ENCODE assay signal across 13 cellular contexts in the genomic region with DNA sequence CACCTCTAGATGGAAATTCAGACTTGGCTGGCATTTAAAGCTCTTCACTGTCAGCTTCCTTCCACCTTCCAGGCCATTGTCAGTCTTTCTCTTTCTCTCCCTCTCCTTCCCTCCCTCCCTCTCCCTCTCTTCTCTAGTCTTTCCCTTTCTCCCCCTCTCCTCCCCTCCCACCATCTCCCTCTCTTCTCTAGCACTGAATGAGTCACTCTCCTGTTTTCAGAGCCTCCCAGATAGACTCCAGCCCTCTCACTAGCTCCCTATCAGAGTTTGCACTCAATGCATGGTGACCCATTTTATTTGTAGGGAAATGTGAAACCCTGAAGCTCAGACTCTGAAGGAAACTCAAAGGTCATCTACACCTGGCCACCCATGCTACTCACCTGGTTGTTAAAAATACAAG. TPM values are rescaled to one million over a fixed set of nuclear protein-coding genes. Genes with fewer than 3 reads are reported as not detected.
A peak's percentile ranks its signal among the peaks of the same experiment; 100 is the strongest.
DNase-seq lines count a peak whose midpoint lies in the region; ATAC-seq, FAIRE-seq and TF ChIP-seq lines count a peak whose summit lies in the region.
"Had no signal": no experiment of that assay in that cellular context is flagged by ENCODE, and none has a peak within 500 bp of the region (broad histone marks: within the 10 kb centered on the region; RNA-seq: fewer than 3 reads in every experiment).

No MANE protein-coding gene starts in this region.

- no peak overlapping the region for H4K91ac ChIP-seq in H1 (replicated peaks; ENCODE audit: insufficient read length, low read length)

- H2BK20ac ChIP-seq in H1 (ENCODE audit: low read length), result 0 out of 2 replicates have a peak overlapping the region, but pooled peaks have one; percentile 75

- no peak overlapping the region for H3K23ac ChIP-seq in H1 (ENCODE audit: insufficient read length)

- H3K79me2 ChIP-seq in PC-3 (ENCODE audit: low read length) (no peaks in the 10 kb centered on the region), H1 (ENCODE audit: control insufficient read depth in 1 of 2, insufficient read depth in 2 of 2, low read length in 2 of 2) (no peaks in the 10 kb centered on the region)

- H3K4me2 ChIP-seq in PC-3 (ENCODE audit: low read length), result no peak overlapping the region
- no peak overlapping the region for H3K4me2 ChIP-seq in H1 (ENCODE audit: insufficient read depth in 1 of 2, low read depth in 2 of 2, low read length in 2 of 2)

- peak; percentile 91 for ATAC-seq in PC-3
- no peak for ATAC-seq in GM21423 (IDR thresholded peaks at IDR 0.05; ENCODE audit: unreplicated experiment)

- peak overlapping the region; percentile 63; the same call in 1 of the 2 replicates for H2BK12ac ChIP-seq in H1 (ENCODE audit: low read depth, low read length)

- CTCF ChIA-PET in PC-3 (lab: Charles Lee), result interaction anchor here (1.0 kb wide), 1 partner anchor 52 kb away, joined by 7 read pairs; no protein-coding TSS in a partner anchor
- CTCF ChIA-PET in H1 (lab: Charles Lee; ENCODE audit: partially characterized antibody), result interaction anchor here (0.6 to 55.1 kb wide), 15 partner anchors 8 to 347 kb away, joined by 3 to 1640 read pairs (median 4); partner anchors contain the start of gene LAPTM5
- CTCF ChIA-PET in activated CD4-positive, alpha-beta T cell treated with anti-CD3 and anti-CD28 coated beads, Interleukin-2, amount 10 ng/mL, durations not matched to agents 7 days and 5 days (lab: Charles Lee), result interaction anchor here (0.8 to 6.5 kb wide), 7 partner anchors 8 to 74 kb away, joined by 3 to 40 read pairs (median 4); partner anchors contain the start of gene LAPTM5

- H3K4ac ChIP-seq in H1 (replicated peaks; ENCODE audit: insufficient read length, low read depth, low read length), result no peak overlapping the region

- no peak for FAIRE-seq in H1 (lab: Jason Lieb, UNC)

- no peaks in the 10 kb centered on the region for H3K27me3 Mint-ChIP-seq in neural crest cell (ENCODE audit: low read depth)
- H3K27me3 Mint-ChIP-seq in activated CD4-positive, alpha-beta T cell treated with anti-CD3 and anti-CD28 coated beads, Interleukin-2, amount 10 ng/mL, durations not matched to agents 7 days and 5 days, result no peaks in the 10 kb centered on the region

- intact Hi-C loops in PC-3 (cut with micrococcal nuclease), result no loop called here

- no peak overlapping the region for H2BK120ac ChIP-seq in H1 (replicated peaks; ENCODE audit: low read depth, low read length)

- peak overlapping the region; percentile 54 for H3K27ac Mint-ChIP-seq in neural crest cell (ENCODE audit: unreplicated experiment)
- H3K27ac Mint-ChIP-seq in activated CD4-positive, alpha-beta T cell treated with anti-CD3 and anti-CD28 coated beads, Interleukin-2, amount 10 ng/mL, durations not matched to agents 7 days and 5 days, result no peak overlapping the region

- BruUV-seq in PC-3 (replicated peaks; lab: Mats Ljungman, UMichigan), result no TSS peak

- no peak for TF ChIP-seq POLR2A in H1 (IDR thresholded peaks at IDR 0.05; ENCODE audit: control extremely low read depth in 1 of 2, low read depth in 2 of 2, low read length in 2 of 2)

- H4K20me1 ChIP-seq in PC-3 (ENCODE audit: low read length) (no peaks in the 10 kb centered on the region), H1 (replicated peaks in 1 of 2; ENCODE audit: control insufficient read depth in 1 of 2, insufficient read depth in 2 of 2, low read length in 2 of 2) (no peaks in the 10 kb centered on the region)

- no peak for TF ChIP-seq RAD21 in H1 (IDR thresholded peaks at IDR 0.05 in 1 of 2, conservative IDR thresholded peaks at IDR 0.05 in 1 of 2; ENCODE audit: low read depth in 2 of 2, low read length in 2 of 2)

- H4K5ac ChIP-seq in H1 (ENCODE audit: insufficient read length, low read depth, low read length), result no peak overlapping the region

- no peaks in the 10 kb centered on the region for H3K79me1 ChIP-seq in H1 (ENCODE audit: low read depth, low read length)

- H3K9ac ChIP-seq in PC-3 (ENCODE audit: low read length), result no peak overlapping the region
- no peak overlapping the region for H3K9ac ChIP-seq in H1 (replicated peaks in 1 of 4; ENCODE audit: extremely low read depth in 1 of 4, low read depth in 3 of 4, low read length in 3 of 4)

- no peak overlapping the region for H3K56ac ChIP-seq in H1 (replicated peaks; ENCODE audit: insufficient read length, low read depth, low read length)

- H3F3A ChIP-seq in PC-3 (ENCODE audit: low read length, unreplicated experiment), result no peaks in the 10 kb centered on the region

- H3K27ac ChIP-seq in PC-3 (ENCODE audit: low read length) (no peak overlapping the region), H1 (ENCODE audit: low read depth, low read length) (no peak overlapping the region)
- H3K27ac ChIP-seq: colonic mucosa, heart left ventricle had no signal

- H3K9me2 ChIP-seq in PC-3 (replicated peaks; ENCODE audit: low read length), result no peaks in the 10 kb centered on the region

- H3K4me3 ChIP-seq in PC-3 (ENCODE audit: low read length) (no peak overlapping the region), H1 (ENCODE audit: extremely low read depth in 1 of 4, insufficient read depth in 2 of 4, low read depth in 3 of 4, low read length in 4 of 4) (no peak overlapping the region)
- H3K4me3 ChIP-seq: colonic mucosa, heart left ventricle had no signal

- TF ChIP-seq CTCF in PC-3 (conservative IDR thresholded peaks at IDR 0.05; ENCODE audit: low read depth, low read length) (no peak), H1 (IDR thresholded peaks at IDR 0.05; ENCODE audit: control extremely low read depth in 1 of 3, insufficient read depth in 1 of 3, low read depth in 1 of 3, low read length in 3 of 3) (no peak), neural crest cell (conservative IDR thresholded peaks at IDR 0.05) (no peak)

- H3K4me1 Mint-ChIP-seq in neural crest cell, result peaks cover 61% of the 10 kb centered on the region
- H3K4me1 Mint-ChIP-seq in activated CD4-positive, alpha-beta T cell treated with anti-CD3 and anti-CD28 coated beads, Interleukin-2, amount 10 ng/mL, durations not matched to agents 7 days and 5 days, result peaks cover 5% of the 10 kb centered on the region

- 0 out of 2 replicates have a peak overlapping the region, but pooled peaks have one; percentile 40 for H2BK15ac ChIP-seq in H1 (ENCODE audit: low read length)

- peak overlapping the region; percentile 31; the same call in 1 of the 2 replicates for H2BK5ac ChIP-seq in H1 (ENCODE audit: low read depth, low read length)

- TF ChIP-seq EP300 in H1 (IDR thresholded peaks at IDR 0.05; ENCODE audit: borderline replicate concordance in 1 of 2, low read depth in 2 of 2, low read length in 2 of 2), result no peak

- no peak overlapping the region for H3K14ac ChIP-seq in H1 (ENCODE audit: insufficient read length)

- H3K9me3 ChIP-seq in PC-3 (ENCODE audit: low read length) (no peaks in the 10 kb centered on the region), H1 (ENCODE audit: insufficient read depth in 2 of 2, low read depth in 1 of 2, low read length in 1 of 2) (no peaks in the 10 kb centered on the region)
- H3K9me3 ChIP-seq: colonic mucosa, heart left ventricle had no signal

- DNase-seq in EL, result peak; percentile 37
- DNase-seq in PC-3, result peak; percentile 31
- no peak for DNase-seq in H1 (ENCODE audit: low read depth in 1 of 2, low spot score in 2 of 2)
- no peak for DNase-seq in neural crest cell (ENCODE audit: low read depth, low spot score)
- DNase-seq in ureter (ENCODE audit: low spot score), result no peak
- DNase-seq in NK-92 (lab: John Stamatoyannopoulos, UW; ENCODE audit: unreplicated experiment), result no peak
- no peak for DNase-seq in activated CD4-positive, alpha-beta T cell treated with anti-CD3 and anti-CD28 coated beads, Interleukin-2, amount 10 ng/mL, durations not matched to agents 7 days and 5 days
- DNase-seq: colonic mucosa, heart left ventricle, midbrain, NCI-H1092 had no signal

- no peak overlapping the region for H3K18ac ChIP-seq in H1 (ENCODE audit: extremely low read depth, low read length)

- no peaks in the 10 kb centered on the region for H3K9me3 Mint-ChIP-seq in neural crest cell
- H3K9me3 Mint-ChIP-seq in activated CD4-positive, alpha-beta T cell treated with anti-CD3 and anti-CD28 coated beads, Interleukin-2, amount 10 ng/mL, durations not matched to agents 7 days and 5 days, result no peaks in the 10 kb centered on the region

- H3K4me3 Mint-ChIP-seq in neural crest cell, result no peak overlapping the region
- no peak overlapping the region for H3K4me3 Mint-ChIP-seq in activated CD4-positive, alpha-beta T cell treated with anti-CD3 and anti-CD28 coated beads, Interleukin-2, amount 10 ng/mL, durations not matched to agents 7 days and 5 days

- H2AFZ ChIP-seq in PC-3 (ENCODE audit: low read length), result no peak overlapping the region
- H2AFZ ChIP-seq in H1 (ENCODE audit: low read length), result no peak overlapping the region

- H3K23me2 ChIP-seq in H1 (ENCODE audit: low read depth, low read length), result peaks cover 4% of the 10 kb centered on the region; the same call in 1 of the 2 replicates

- POLR2A ChIA-PET in PC-3 (lab: Charles Lee; ENCODE audit: unreplicated experiment) (no interaction called here), H1 (lab: Charles Lee; ENCODE audit: partially characterized antibody) (interaction anchor here (0.8 to 1.8 kb wide), 3 partner anchors 9 to 30 kb away, joined by 3 to 5 read pairs (median 5); partner anchors contain the start of gene LAPTM5)
- POLR2A ChIA-PET in activated CD4-positive, alpha-beta T cell treated with anti-CD3 and anti-CD28 coated beads, Interleukin-2, amount 10 ng/mL, durations not matched to agents 7 days and 5 days (lab: Charles Lee), result no interaction called here

- H3K36me3 ChIP-seq in PC-3 (ENCODE audit: low read depth, low read length), result no peaks in the 10 kb centered on the region
- no peaks in the 10 kb centered on the region for H3K36me3 ChIP-seq in H1 (ENCODE audit: control insufficient read depth in 2 of 4, insufficient read depth in 4 of 4, low read length in 3 of 4)
- H3K36me3 ChIP-seq: colonic mucosa had no signal

- H3K27me3 ChIP-seq in PC-3 (ENCODE audit: low read length) (no peaks in the 10 kb centered on the region), H1 (replicated peaks in 1 of 4; ENCODE audit: control insufficient read depth in 3 of 4, extremely low read depth in 1 of 4, insufficient read depth in 3 of 4, low read length in 3 of 4) (no peaks in the 10 kb centered on the region)
- H3K27me3 ChIP-seq: colonic mucosa, heart left ventricle had no signal

- no peak overlapping the region for H4K8ac ChIP-seq in H1 (ENCODE audit: extremely low read depth, insufficient read depth, low read length)

- H3K36me3 Mint-ChIP-seq in neural crest cell (ENCODE audit: low read depth), result no peaks in the 10 kb centered on the region
- H3K36me3 Mint-ChIP-seq in activated CD4-positive, alpha-beta T cell treated with anti-CD3 and anti-CD28 coated beads, Interleukin-2, amount 10 ng/mL, durations not matched to agents 7 days and 5 days (ENCODE audit: low read depth), result peaks cover 6% of the 10 kb centered on the region

- H3K4me1 ChIP-seq in PC-3 (ENCODE audit: insufficient read depth, low read length) (no peaks in the 10 kb centered on the region), H1 (replicated peaks in 1 of 4; ENCODE audit: control insufficient read depth in 3 of 4, insufficient read depth in 4 of 4, low read length in 3 of 4) (peaks cover 0 to 7% (median 3%) of the 10 kb centered on the region in 4 experiments; a peak in 4 of 7 replicates)
- H3K4me1 ChIP-seq: colonic mucosa had no signal

- H2AK5ac ChIP-seq in H1 (ENCODE audit: low read depth, low read length), result no peak overlapping the region

RNA-seq across cellular contexts. Expression of gene MATN1, which starts 4.4 kb away (rescaled TPM):
- total RNA-seq in PC-3 (2014; rRNA removed) (0.63 TPM in 1 of 2 replicates, not detected in the other), neural crest cell (0.32 and 0.54 TPM in 2 replicates), ureter (not detected)
- 0.11 and 0.28 TPM in 2 replicates for total RNA-seq in H1 (2021; fragmentation: NEBNext Ultra II Directional; extraction: Animal tissue kit (Norgen Biotek cat#: 25700))
- 0.11 and 0.12 TPM in 2 replicates for polyA plus RNA-seq in H1 (2011; rRNA removed)
- 0.23 TPM for polyA plus RNA-seq in H1 (2011; cell fraction: cytosol; rRNA removed)
- 0.19 TPM for polyA plus RNA-seq in H1 (2011; cell fraction: nucleus; rRNA removed)
- 0.11 to 0.32 TPM (median 0.16 TPM) in 4 replicates for polyA plus RNA-seq in H1 (2012, experiment 1 of 2)
- polyA plus RNA-seq in H1 (2012, experiment 2 of 2), result not detected
- polyA plus RNA-seq in H1 (2013, experiment 1 of 2), result 0.08 TPM
- 0.11 TPM for polyA plus RNA-seq in H1 (2013, experiment 2 of 2)
- 0.13 and 0.24 TPM in 2 replicates for polyA minus RNA-seq in H1 (2011; rRNA and poly(A)+ RNA removed)
- polyA minus RNA-seq in H1 (2011; cell fraction: cytosol; rRNA and poly(A)+ RNA removed), result not detected
- polyA minus RNA-seq in H1 (2011; cell fraction: nucleus; rRNA and poly(A)+ RNA removed), result not detected
- total RNA-seq in activated CD4-positive, alpha-beta T cell treated with anti-CD3 and anti-CD28 coated beads, Interleukin-2, amount 10 ng/mL, durations not matched to agents 7 days and 5 days, result not detected
- total RNA-seq: colonic mucosa; T-helper 2 cell treated with Interferon-gamma antibody and Interleukin-4, amounts not matched to agents 100 ng/mL and 5 ng/mL, for 36 hours had no signal
- polyA plus RNA-seq: heart left ventricle had no signal

RNA-seq across cellular contexts. Expression of gene LAPTM5, which starts 29.8 kb away (rescaled TPM):
- not detected in 2 replicates for total RNA-seq in PC-3 (2014; rRNA removed)
- total RNA-seq in H1 (2021; fragmentation: NEBNext Ultra II Directional; extraction: Animal tissue kit (Norgen Biotek cat#: 25700)), result 0.37 and 0.52 TPM in 2 replicates
- 0.77 and 1.4 TPM in 2 replicates for polyA plus RNA-seq in H1 (2011; rRNA removed)
- polyA plus RNA-seq in H1 (2011; cell fraction: cytosol; rRNA removed), result 0.83 TPM
- 0.46 TPM for polyA plus RNA-seq in H1 (2011; cell fraction: nucleus; rRNA removed)
- 0.39 to 0.60 TPM (median 0.52 TPM) in 3 of 4 replicates, not detected in the other for polyA plus RNA-seq in H1 (2012, experiment 1 of 2)
- 0.18 TPM for polyA plus RNA-seq in H1 (2012, experiment 2 of 2)
- 0.57 TPM for polyA plus RNA-seq in H1 (2013, experiment 1 of 2)
- 0.99 TPM for polyA plus RNA-seq in H1 (2013, experiment 2 of 2)
- 1.0 and 1.1 TPM in 2 replicates for polyA minus RNA-seq in H1 (2011; rRNA and poly(A)+ RNA removed)
- not detected for polyA minus RNA-seq in H1 (2011; cell fraction: cytosol; rRNA and poly(A)+ RNA removed)
- 0.30 TPM for polyA minus RNA-seq in H1 (2011; cell fraction: nucleus; rRNA and poly(A)+ RNA removed)
- total RNA-seq in neural crest cell, result 1.0 and 1.5 TPM in 2 replicates
- total RNA-seq in ureter, result 34.2 TPM
- total RNA-seq in activated CD4-positive, alpha-beta T cell treated with anti-CD3 and anti-CD28 coated beads, Interleukin-2, amount 10 ng/mL, durations not matched to agents 7 days and 5 days, result 100 to 1,000 TPM; 481 to 584 TPM

Comparison
In these comparisons a context has a peak if more than half of its experiments do, and no peak if none do; other contexts are left out.
1. DNase-seq: peak in EL (single experiment) and PC-3 (single experiment); none in H1 (0 of 2), neural crest cell (single experiment), ureter (single experiment), NK-92 (single experiment) and activated CD4-positive, alpha-beta T cell treated with anti-CD3 and anti-CD28 coated beads, Interleukin-2, amount 10 ng/mL, durations not matched to agents 7 days and 5 days (single experiment).
2. RNA of gene LAPTM5, which starts 29.8 kb away (total RNA-seq): 481 to 584 TPM in activated CD4-positive, alpha-beta T cell treated with anti-CD3 and anti-CD28 coated beads, Interleukin-2, amount 10 ng/mL, durations not matched to agents 7 days and 5 days and 34.2 TPM in ureter (single experiment); 1.0 to 1.5 TPM in neural crest cell, 0.37 to 0.52 TPM in H1 and not detected in PC-3; every median in the first group is over 10 times any median in the second.